In genomic region chr14:88095791-88096190, GRCh38 we compare ENCODE assay signal across 24 cellular contexts.
A peak's percentile ranks its signal among the peaks of the same experiment; 100 is the strongest.
DNase-seq lines count a peak whose midpoint lies in the region; ATAC-seq and TF ChIP-seq lines count a peak whose summit lies in the region.
"Had no signal": no experiment of that assay in that cellular context is flagged by ENCODE, and none has a peak within 500 bp of the region (broad histone marks: within the 10 kb centered on the region; RNA-seq: fewer than 3 reads in every experiment).

No MANE protein-coding gene starts in this region.

- no peaks in the 10 kb centered on the region for H3K79me2 ChIP-seq in PC-3 (ENCODE audit: low read length)

- no peaks in the 10 kb centered on the region for H3K27me3 ChIP-seq in PC-3 (ENCODE audit: low read length)
- H3K27me3 ChIP-seq: BE2C, BLaER1 had no signal

- no peak overlapping the region for H3K4me2 ChIP-seq in PC-3 (ENCODE audit: low read length)
- H3K4me2 ChIP-seq: BLaER1 had no signal

- POLR2A ChIA-PET in PC-3 (lab: Charles Lee; ENCODE audit: unreplicated experiment) = no interaction called here

- no peaks in the 10 kb centered on the region for H3K9me2 ChIP-seq in PC-3 (replicated peaks; ENCODE audit: low read length)

- H3K4me3 ChIP-seq in PC-3 (ENCODE audit: low read length) = no peak overlapping the region
- H3K4me3 ChIP-seq: BLaER1 had no signal

- in situ Hi-C loops in G401 (cut with HindIII; ENCODE audit: low sequenced_read_pairs) = no loop called here

- no peaks in the 10 kb centered on the region for H3K4me1 ChIP-seq in PC-3 (ENCODE audit: insufficient read depth, low read length)
- H3K4me1 ChIP-seq: BE2C, BLaER1 had no signal

- ATAC-seq in PC-3 = peak; percentile 58
- no peak for ATAC-seq in GM18861 (IDR thresholded peaks at IDR 0.05; ENCODE audit: unreplicated experiment)
- no peak for ATAC-seq in GM19452 (IDR thresholded peaks at IDR 0.05; ENCODE audit: unreplicated experiment)
- ATAC-seq in GM19023 (IDR thresholded peaks at IDR 0.05; ENCODE audit: unreplicated experiment) = no peak
- ATAC-seq in HG03097 (IDR thresholded peaks at IDR 0.05; ENCODE audit: low FRiP score, unreplicated experiment) = no peak

- CTCF ChIA-PET in PC-3 (lab: Charles Lee) = no interaction called here

- TF ChIP-seq CTCF in PC-3 (conservative IDR thresholded peaks at IDR 0.05; ENCODE audit: low read depth, low read length) = no peak

- intact Hi-C loops in PC-3 (cut with micrococcal nuclease) = no loop called here

- H3K36me3 ChIP-seq in PC-3 (ENCODE audit: low read depth, low read length) = no peaks in the 10 kb centered on the region
- H3K36me3 ChIP-seq: BE2C, BLaER1 had no signal

- no peaks in the 10 kb centered on the region for H3F3A ChIP-seq in PC-3 (ENCODE audit: low read length, unreplicated experiment)

- H3K27ac ChIP-seq in PC-3 (ENCODE audit: low read length) = no peak overlapping the region
- H3K27ac ChIP-seq: BLaER1 had no signal

- no TSS peak for BruUV-seq in PC-3 (replicated peaks; lab: Mats Ljungman, UMichigan)

- H2AFZ ChIP-seq in PC-3 (ENCODE audit: low read length) = no peak overlapping the region

- DNase-seq in G401 (ENCODE audit: low spot score) = peak; percentile 49
- peak; percentile 29 for DNase-seq in PC-3
- DNase-seq in cerebellar cortex (ENCODE audit: low spot score) = peak; percentile 33
- peak; percentile 9 for DNase-seq in left kidney (ENCODE audit: low read depth, low spot score)
- DNase-seq: 8988T; ACHN; BE2C; C1 segment of cervical spinal cord; CD4-positive, alpha-beta memory T cell; CD4-positive, CD25-positive, alpha-beta regulatory T cell; CD8-positive, alpha-beta memory T cell; COR-L47; DMS 273 treated with DMSO at 0.1 percent for 48 hours; DMS153; DMS53; DMS79; DND-41; EL; GF-D8 had no signal

- H3K9ac ChIP-seq in PC-3 (ENCODE audit: low read length) = no peak overlapping the region
- H3K9ac ChIP-seq: BLaER1 had no signal

- no peaks in the 10 kb centered on the region for H3K9me3 ChIP-seq in PC-3 (ENCODE audit: low read length)
- H3K9me3 ChIP-seq: BE2C had no signal

- H4K20me1 ChIP-seq in PC-3 (ENCODE audit: low read length) = no peaks in the 10 kb centered on the region
- H4K20me1 ChIP-seq: BLaER1 had no signal
